Comparison of ENCODE assay signal across 10 cellular contexts in the genomic region with DNA sequence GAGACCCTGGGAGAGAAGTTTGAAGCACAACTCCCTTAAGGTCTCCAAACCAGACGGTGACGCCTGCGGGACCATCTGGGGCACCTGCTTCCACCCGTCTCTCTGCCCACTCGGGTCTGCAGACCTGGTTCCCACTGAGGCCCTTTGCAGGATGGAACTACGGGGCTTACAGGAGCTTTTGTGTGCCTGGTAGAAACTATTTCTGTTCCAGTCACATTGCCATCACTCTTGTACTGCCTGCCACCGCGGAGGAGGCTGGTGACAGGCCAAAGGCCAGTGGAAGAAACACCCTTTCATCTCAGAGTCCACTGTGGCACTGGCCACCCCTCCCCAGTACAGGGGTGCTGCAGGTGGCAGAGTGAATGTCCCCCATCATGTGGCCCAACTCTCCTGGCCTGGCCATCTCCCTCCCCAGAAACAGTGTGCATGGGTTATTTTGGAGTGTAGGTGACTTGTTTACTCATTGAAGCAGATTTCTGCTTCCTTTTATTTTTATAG. TPM values are rescaled to one million over a fixed set of nuclear protein-coding genes. Genes with fewer than 3 reads are reported as not detected.
A peak's percentile ranks its signal among the peaks of the same experiment; 100 is the strongest.
DNase-seq lines count a peak whose midpoint lies in the region; ATAC-seq, FAIRE-seq and TF ChIP-seq lines count a peak whose summit lies in the region.
"Had no signal": no experiment of that assay in that cellular context is flagged by ENCODE, and none has a peak within 500 bp of the region (broad histone marks: within the 10 kb centered on the region; RNA-seq: fewer than 3 reads in every experiment).

No MANE protein-coding gene starts in this region.

- POLR2A ChIA-PET in RWPE1 (lab: Yijun Ruan, JAX; ENCODE audit: low non-redundant PET) (no interaction called here), H1 (lab: Charles Lee; ENCODE audit: partially characterized antibody) (interaction anchor here (0.6 to 1.2 kb wide), 3 partner anchors 11 to 156 kb away, joined by 3 to 4 read pairs (median 4); a partner anchor contains a TSS)

- intact Hi-C loops in CD14-positive monocyte (cut with micrococcal nuclease) = loop anchor here (5.0 kb wide), 1 partner anchor 35 kb away; no protein-coding TSS in a partner anchor

- H4K91ac ChIP-seq in H1 (replicated peaks; ENCODE audit: insufficient read length, low read length) = no peak overlapping the region

- no peak for TF ChIP-seq POLR2A in H1 (IDR thresholded peaks at IDR 0.05; ENCODE audit: control extremely low read depth in 1 of 2, low read depth in 2 of 2, low read length in 2 of 2)

- H3K27me3 ChIP-seq in H1 (replicated peaks in 1 of 4; ENCODE audit: control insufficient read depth in 3 of 4, extremely low read depth in 1 of 4, insufficient read depth in 3 of 4, low read length in 3 of 4) = peaks cover 0 to 2% (median 0%) of the 10 kb centered on the region in 4 experiments; a peak in 1 of 7 replicates

- H2AFZ ChIP-seq in H1 (ENCODE audit: low read length) = no peak overlapping the region

- 0 out of 2 replicates have a peak overlapping the region, but pooled peaks have one; percentile 44 for H2BK12ac ChIP-seq in H1 (ENCODE audit: low read depth, low read length)

- H4K5ac ChIP-seq in H1 (ENCODE audit: insufficient read length, low read depth, low read length) = no peak overlapping the region

- TF ChIP-seq EP300 in H1 (IDR thresholded peaks at IDR 0.05; ENCODE audit: borderline replicate concordance in 1 of 2, low read depth in 2 of 2, low read length in 2 of 2) = no peak

- no peak overlapping the region for H3K4me3 ChIP-seq in H1 (ENCODE audit: extremely low read depth in 1 of 4, insufficient read depth in 2 of 4, low read depth in 3 of 4, low read length in 4 of 4)

- WGBS in H1 (ENCODE audit: extremely low coverage in 1 of 2, insufficient coverage in 1 of 2, insufficient read length in 1 of 2, insufficient replicate concordance in 2 of 2, low coverage in 1 of 2, low lambda C conversion rate in 2 of 2, missing lambda C conversion rate in 1 of 2), 2 experiments = 95% methylated on average over 6 of the region's 8 CpGs; no CpG with 5 or more reads in 1 of the 2 experiments

- H3K9ac ChIP-seq in H1 (replicated peaks in 1 of 4; ENCODE audit: extremely low read depth in 1 of 4, low read depth in 3 of 4, low read length in 3 of 4) = no peak overlapping the region

- peak overlapping the region; percentile 51 to 83 for H3K4me3 Mint-ChIP-seq in CD14-positive monocyte

- no peak overlapping the region for H2BK15ac ChIP-seq in H1 (ENCODE audit: low read length)

- peak overlapping the region; percentile 92 for H3K27ac ChIP-seq in RWPE1
- H3K27ac ChIP-seq in H1 (ENCODE audit: low read depth, low read length) = no peak overlapping the region

- peak; percentile 13 for ATAC-seq in omental fat pad (ENCODE audit: low FRiP score)
- ATAC-seq in GM21515 (IDR thresholded peaks at IDR 0.05; ENCODE audit: unreplicated experiment) = no peak
- ATAC-seq in HG02763 (IDR thresholded peaks at IDR 0.05; ENCODE audit: unreplicated experiment) = no peak

- H3K27ac Mint-ChIP-seq in CD14-positive monocyte = peak overlapping the region; percentile 90 to 97 (median 93)

- H2BK120ac ChIP-seq in H1 (replicated peaks; ENCODE audit: low read depth, low read length) = no peak overlapping the region

- no peaks in the 10 kb centered on the region for H3K9me3 ChIP-seq in H1 (ENCODE audit: insufficient read depth in 2 of 2, low read depth in 1 of 2, low read length in 1 of 2)

- peaks cover 0 to 2% of the 10 kb centered on the region in 2 donors for H3K36me3 Mint-ChIP-seq in CD14-positive monocyte

- no peak overlapping the region for H3K4ac ChIP-seq in H1 (replicated peaks; ENCODE audit: insufficient read length, low read depth, low read length)

- no peak overlapping the region for H3K4me2 ChIP-seq in H1 (ENCODE audit: insufficient read depth in 1 of 2, low read depth in 2 of 2, low read length in 2 of 2)

- H4K8ac ChIP-seq in H1 (ENCODE audit: extremely low read depth, insufficient read depth, low read length) = peak overlapping the region; percentile 75; the same call in 1 of the 2 replicates

- no peak overlapping the region for H3K23ac ChIP-seq in H1 (ENCODE audit: insufficient read length)

- peaks cover 13 to 35% (median 31%) of the 10 kb centered on the region in 3 donors for H3K27me3 Mint-ChIP-seq in CD14-positive monocyte (ENCODE audit: low read depth in 3 of 3)

- H3K4me1 ChIP-seq in H1 (replicated peaks in 1 of 4; ENCODE audit: control insufficient read depth in 3 of 4, insufficient read depth in 4 of 4, low read length in 3 of 4) = peaks cover 2 to 14% (median 6%) of the 10 kb centered on the region in 4 experiments; a peak in 6 of 7 replicates

- H2AK5ac ChIP-seq in H1 (ENCODE audit: low read depth, low read length) = no peak overlapping the region

- CTCF ChIA-PET in RWPE1 (lab: Yijun Ruan, JAX) = interaction anchor here (0.6 to 1.4 kb wide), 4 partner anchors 12 to 157 kb away, joined by 3 to 9 read pairs (median 5); no protein-coding TSS in a partner anchor
- CTCF ChIA-PET in H1 (lab: Charles Lee; ENCODE audit: partially characterized antibody) = interaction anchor here (0.7 to 9.7 kb wide), 17 partner anchors 9 to 245 kb away, joined by 3 to 168 read pairs (median 4); a partner anchor contains a TSS

- no peak overlapping the region for H3K14ac ChIP-seq in H1 (ENCODE audit: insufficient read length)

- no peak overlapping the region for H2BK20ac ChIP-seq in H1 (ENCODE audit: low read length)

- no peak for TF ChIP-seq RAD21 in H1 (IDR thresholded peaks at IDR 0.05 in 1 of 2, conservative IDR thresholded peaks at IDR 0.05 in 1 of 2; ENCODE audit: low read depth in 2 of 2, low read length in 2 of 2)

- no peak overlapping the region for H3K18ac ChIP-seq in H1 (ENCODE audit: extremely low read depth, low read length)

- H3K4me1 Mint-ChIP-seq in CD14-positive monocyte = peaks cover 50% of the 10 kb centered on the region

- H3K79me2 ChIP-seq in H1 (ENCODE audit: control insufficient read depth in 1 of 2, insufficient read depth in 2 of 2, low read length in 2 of 2) = no peaks in the 10 kb centered on the region

- H3K9me3 Mint-ChIP-seq in CD14-positive monocyte = peaks cover 0 to 5% (median 0%) of the 10 kb centered on the region in 7 donors

- H3K56ac ChIP-seq in H1 (replicated peaks; ENCODE audit: insufficient read length, low read depth, low read length) = no peak overlapping the region

- no peak for TF ChIP-seq CTCF in CD14-positive monocyte (IDR thresholded peaks at IDR 0.05)
- TF ChIP-seq CTCF in RWPE1 (conservative IDR thresholded peaks at IDR 0.05; ENCODE audit: low read depth) = no peak
- no peak for TF ChIP-seq CTCF in H1 (IDR thresholded peaks at IDR 0.05; ENCODE audit: control extremely low read depth in 1 of 3, insufficient read depth in 1 of 3, low read depth in 1 of 3, low read length in 3 of 3)
- TF ChIP-seq CTCF in omental fat pad (IDR thresholded peaks at IDR 0.05) = no peak

- DNase-seq in CD14-positive monocyte (ENCODE audit: low spot score) (no peak), RWPE1 (ENCODE audit: low spot score) (no peak), H1 (ENCODE audit: low read depth in 1 of 2, low spot score in 2 of 2) (no peak), omental fat pad (ENCODE audit: low spot score) (no peak), NCI-H526 (lab: John Stamatoyannopoulos, UW) (no peak)
- DNase-seq in stimulated activated CD4-positive, alpha-beta T cell treated with anti-CD3 and anti-CD28 coated beads, Interleukin-4, amount 100 ng/mL, for 24 hours = no peak

- no peak for FAIRE-seq in H1 (lab: Jason Lieb, UNC)

- no peaks in the 10 kb centered on the region for H3K36me3 ChIP-seq in H1 (ENCODE audit: control insufficient read depth in 2 of 4, insufficient read depth in 4 of 4, low read length in 3 of 4)

- H3K79me1 ChIP-seq in H1 (ENCODE audit: low read depth, low read length) = no peaks in the 10 kb centered on the region

- no peaks in the 10 kb centered on the region for H4K20me1 ChIP-seq in H1 (replicated peaks in 1 of 2; ENCODE audit: control insufficient read depth in 1 of 2, insufficient read depth in 2 of 2, low read length in 2 of 2)

- H3K23me2 ChIP-seq in H1 (ENCODE audit: low read depth, low read length) = no peaks in the 10 kb centered on the region; the same call in 1 of the 2 replicates

- no peak overlapping the region; the same call in 1 of the 2 replicates for H2BK5ac ChIP-seq in H1 (ENCODE audit: low read depth, low read length)

RNA-seq across cellular contexts. Expression of a gene that starts 10.8 kb away (rescaled TPM):
- polyA plus RNA-seq in CD14-positive monocyte (under 1 TPM; 0.07 to 0.16 TPM), H1 (2011; rRNA removed) (3.7 and 3.8 TPM in 2 replicates)
- 5.6 and 6.8 TPM in 2 replicates for total RNA-seq in H1 (2021; fragmentation: NEBNext Ultra II Directional; extraction: Animal tissue kit (Norgen Biotek cat#: 25700))
- 3.4 TPM for polyA plus RNA-seq in H1 (2011; cell fraction: cytosol; rRNA removed)
- polyA plus RNA-seq in H1 (2011; cell fraction: nucleus; rRNA removed) = 2.8 TPM
- 2.5 to 2.9 TPM (median 2.7 TPM) in 4 replicates for polyA plus RNA-seq in H1 (2012, experiment 1 of 2)
- 1.9 TPM for polyA plus RNA-seq in H1 (2012, experiment 2 of 2)
- 20.1 TPM for polyA plus RNA-seq in H1 (2013, experiment 1 of 2)
- 28.6 TPM for polyA plus RNA-seq in H1 (2013, experiment 2 of 2)
- polyA minus RNA-seq in H1 (2011; rRNA and poly(A)+ RNA removed) = 4.2 and 4.4 TPM in 2 replicates
- polyA minus RNA-seq in H1 (2011; cell fraction: cytosol; rRNA and poly(A)+ RNA removed) = 1.9 TPM
- polyA minus RNA-seq in H1 (2011; cell fraction: nucleus; rRNA and poly(A)+ RNA removed) = 1.00 TPM
- 100 to 1,000 TPM in 2 of 4 donors, 10 to 100 TPM in 2; 36.4 to 861 (median 118) TPM for total RNA-seq in omental fat pad

RNA-seq across cellular contexts. Expression of a gene that starts 16.6 kb away (rescaled TPM):
- 10 to 100 TPM; 10.1 to 10.9 TPM for polyA plus RNA-seq in CD14-positive monocyte
- total RNA-seq in H1 (2021; fragmentation: NEBNext Ultra II Directional; extraction: Animal tissue kit (Norgen Biotek cat#: 25700)) = 56.0 and 56.1 TPM in 2 replicates
- polyA plus RNA-seq in H1 (2011; rRNA removed) = 59.3 and 72.3 TPM in 2 replicates
- 115 TPM for polyA plus RNA-seq in H1 (2011; cell fraction: cytosol; rRNA removed)
- 109 TPM for polyA plus RNA-seq in H1 (2011; cell fraction: nucleus; rRNA removed)
- polyA plus RNA-seq in H1 (2012, experiment 1 of 2) = 81.1 to 105 TPM (median 95.8 TPM) in 4 replicates
- 90.0 TPM for polyA plus RNA-seq in H1 (2012, experiment 2 of 2)
- polyA plus RNA-seq in H1 (2013, experiment 1 of 2) = 35.2 TPM
- 33.6 TPM for polyA plus RNA-seq in H1 (2013, experiment 2 of 2)
- polyA minus RNA-seq in H1 (2011; rRNA and poly(A)+ RNA removed) = 47.0 and 58.4 TPM in 2 replicates
- polyA minus RNA-seq in H1 (2011; cell fraction: cytosol; rRNA and poly(A)+ RNA removed) = 17.9 TPM
- 16.7 TPM for polyA minus RNA-seq in H1 (2011; cell fraction: nucleus; rRNA and poly(A)+ RNA removed)
- total RNA-seq in omental fat pad = 10 to 100 TPM; 30.7 to 52.3 (median 36.4) TPM

RNA-seq across cellular contexts. Expression of a gene that starts 27.7 kb away (rescaled TPM):
- polyA plus RNA-seq in CD14-positive monocyte (not detected), H1 (2011; rRNA removed) (1.6 and 3.0 TPM in 2 replicates)
- 7.0 and 7.4 TPM in 2 replicates for total RNA-seq in H1 (2021; fragmentation: NEBNext Ultra II Directional; extraction: Animal tissue kit (Norgen Biotek cat#: 25700))
- polyA plus RNA-seq in H1 (2011; cell fraction: cytosol; rRNA removed) = 2.2 TPM
- polyA plus RNA-seq in H1 (2011; cell fraction: nucleus; rRNA removed) = 4.2 TPM
- 8.2 to 13.3 TPM (median 11.5 TPM) in 4 replicates for polyA plus RNA-seq in H1 (2012, experiment 1 of 2)
- polyA plus RNA-seq in H1 (2012, experiment 2 of 2) = 6.6 TPM
- 29.9 TPM for polyA plus RNA-seq in H1 (2013, experiment 1 of 2)
- 28.2 TPM for polyA plus RNA-seq in H1 (2013, experiment 2 of 2)
- 0.19 and 0.20 TPM in 2 replicates for polyA minus RNA-seq in H1 (2011; rRNA and poly(A)+ RNA removed)
- polyA minus RNA-seq in H1 (2011; cell fraction: cytosol; rRNA and poly(A)+ RNA removed) = 3.1 TPM
- 1.2 TPM for polyA minus RNA-seq in H1 (2011; cell fraction: nucleus; rRNA and poly(A)+ RNA removed)
- total RNA-seq in omental fat pad = under 1 TPM in 1 of 4 donors, not detected in 3; 0.60 TPM
- total RNA-seq: dermis microvascular lymphatic vessel endothelial cell, mononuclear cell had no signal

RNA-seq across cellular contexts. Expression of a gene that starts 42.4 kb away (rescaled TPM):
- polyA plus RNA-seq in CD14-positive monocyte = not detected
- total RNA-seq in H1 (2021; fragmentation: NEBNext Ultra II Directional; extraction: Animal tissue kit (Norgen Biotek cat#: 25700)) = 0.84 and 1.0 TPM in 2 replicates
- polyA plus RNA-seq in H1 (2011; rRNA removed) = 0.26 and 0.47 TPM in 2 replicates
- polyA plus RNA-seq in H1 (2011; cell fraction: cytosol; rRNA removed) = 1.1 TPM
- polyA plus RNA-seq in H1 (2011; cell fraction: nucleus; rRNA removed) = 1.7 TPM
- polyA plus RNA-seq in H1 (2012, experiment 1 of 2) = 0.62 to 1.2 TPM (median 0.80 TPM) in 4 replicates
- 0.59 TPM for polyA plus RNA-seq in H1 (2012, experiment 2 of 2)
- polyA plus RNA-seq in H1 (2013, experiment 1 of 2) = 0.55 TPM
- 0.37 TPM for polyA plus RNA-seq in H1 (2013, experiment 2 of 2)
- 0.16 TPM in 1 of 2 replicates, not detected in the other for polyA minus RNA-seq in H1 (2011; rRNA and poly(A)+ RNA removed)
- not detected for polyA minus RNA-seq in H1 (2011; cell fraction: cytosol; rRNA and poly(A)+ RNA removed)
- polyA minus RNA-seq in H1 (2011; cell fraction: nucleus; rRNA and poly(A)+ RNA removed) = 1.00 TPM
- total RNA-seq in omental fat pad = under 1 TPM in 1 of 4 donors, not detected in 3; 0.09 TPM
- total RNA-seq: dermis microvascular lymphatic vessel endothelial cell, mononuclear cell had no signal

RNA-seq across cellular contexts. Expression of a gene that starts 52.4 kb away (rescaled TPM):
- 1 to 10 TPM in 1 of 2 donors, under 1 TPM in 1; 0.66 to 1.2 TPM for polyA plus RNA-seq in CD14-positive monocyte
- total RNA-seq in H1 (2021; fragmentation: NEBNext Ultra II Directional; extraction: Animal tissue kit (Norgen Biotek cat#: 25700)) = 17.5 and 18.8 TPM in 2 replicates
- 2.0 and 3.4 TPM in 2 replicates for polyA plus RNA-seq in H1 (2011; rRNA removed)
- 3.5 TPM for polyA plus RNA-seq in H1 (2011; cell fraction: cytosol; rRNA removed)
- 11.9 TPM for polyA plus RNA-seq in H1 (2011; cell fraction: nucleus; rRNA removed)
- polyA plus RNA-seq in H1 (2012, experiment 1 of 2) = 11.8 to 21.3 TPM (median 14.5 TPM) in 4 replicates
- 3.0 TPM for polyA plus RNA-seq in H1 (2012, experiment 2 of 2)
- 9.3 TPM for polyA plus RNA-seq in H1 (2013, experiment 1 of 2)
- polyA plus RNA-seq in H1 (2013, experiment 2 of 2) = 8.3 TPM
- 6.9 and 9.2 TPM in 2 replicates for polyA minus RNA-seq in H1 (2011; rRNA and poly(A)+ RNA removed)
- polyA minus RNA-seq in H1 (2011; cell fraction: cytosol; rRNA and poly(A)+ RNA removed) = 5.9 TPM
- polyA minus RNA-seq in H1 (2011; cell fraction: nucleus; rRNA and poly(A)+ RNA removed) = 9.1 TPM
- total RNA-seq in omental fat pad = 10 to 100 TPM; 14.1 to 41.1 (median 20.9) TPM
